In genomic region chr9:125466356-125466855, GRCh38 we compare ENCODE assay signal across 27 cellular contexts.
"Had no signal": no experiment of that assay in that cellular context is flagged by ENCODE, and none has a peak within 500 bp of the region (broad histone marks: within the 10 kb centered on the region; RNA-seq: fewer than 3 reads in every experiment).

No MANE protein-coding gene starts in this region.

- H3K27ac Mint-ChIP-seq: activated CD4-positive, alpha-beta memory T cell treated with anti-CD3 and anti-CD28 coated beads for 36 hours; activated naive CD4-positive, alpha-beta T cell treated with anti-CD3 and anti-CD28 coated beads, Interleukin-2, amount 50 U/mL, for 72 hours; activated T-helper 2 cell treated with anti-CD3 and anti-CD28 coated beads, Interferon-gamma antibody, Interleukin-2, Interleukin-4, amounts not matched to agents 10 μg/mL and 5 μg/mL and 100 μg/mL, durations not matched to agents 14 hours and 24 hours and 36 hours; natural killer cell; stimulated activated naive B cell treated with anti-CD40 and anti-IgM and Interleukin-4, amounts not matched to agents 10 μg/mL and 1 μg/mL and 100 μg/mL, for 72 hours had no signal

- H3K36me3 ChIP-seq: breast epithelium, WERI-Rb-1 had no signal

- H3K27me3 ChIP-seq: breast epithelium, gastroesophageal sphincter, tibial nerve had no signal

- H3K4me3 Mint-ChIP-seq: activated CD4-positive, alpha-beta memory T cell treated with anti-CD3 and anti-CD28 coated beads for 36 hours; activated T-cell treated with anti-CD3 and anti-CD28 coated beads, Interleukin-2, amount 50 U/mL, for 4 hours; central memory CD8-positive, alpha-beta T cell; natural killer cell; stimulated activated naive B cell treated with anti-CD40 and anti-IgM and Interleukin-4, amounts not matched to agents 10 μg/mL and 1 μg/mL and 100 μg/mL, for 72 hours had no signal

- DNase-seq: activated CD4-positive, alpha-beta memory T cell treated with anti-CD3 and anti-CD28 coated beads for 36 hours; activated CD4-positive, alpha-beta T cell treated with anti-CD3 and anti-CD28 coated beads for 48 hours; activated CD8-positive, alpha-beta memory T cell treated with anti-CD3 and anti-CD28 coated beads, Interleukin-2, amount 50 U/mL, for 48 hours; activated T-cell treated with anti-CD3 and anti-CD28 coated beads, Interleukin-2, amount 50 U/mL, for 4 hours; effector memory CD4-positive, alpha-beta T cell; erythroblast; head of caudate nucleus; hippocampal formation; left cardiac atrium; left ventricle myocardium superior; midbrain; natural killer cell; small intestine; stimulated activated CD4-positive, alpha-beta T cell treated with anti-CD3 and anti-CD28 coated beads, Interleukin-1b, Interleukin-23, amount 100 ng/mL, for 48 hours; stimulated activated CD4-positive, alpha-beta T cell treated with anti-CD3 and anti-CD28 coated beads, Interleukin-4, amount 100 ng/mL, for 4 hours; stimulated activated CD8-positive, alpha-beta memory T cell treated with anti-CD3 and anti-CD28 coated beads, Interleukin-4, amount 100 ng/mL, for 48 hours; stimulated activated naive B cell treated with anti-CD40 and anti-IgM and Interleukin-4, amounts not matched to agents 10 μg/mL and 1 μg/mL and 100 μg/mL, for 72 hours; T1000; WERI-Rb-1 had no signal

- H3K36me3 Mint-ChIP-seq: natural killer cell had no signal

- ATAC-seq: activated CD4-positive, CD25-positive, alpha-beta regulatory T cell treated with anti-CD3 and anti-CD28 coated beads, Interleukin-2, amount 50 U/mL, for 24 hours; activated naive CD4-positive, alpha-beta T cell treated with anti-CD3 and anti-CD28 coated beads, Interleukin-2, amount 50 U/mL, for 72 hours; activated T-cell treated with anti-CD3 and anti-CD28 coated beads, Interleukin-2, amount 50 U/mL, for 4 hours; gastroesophageal sphincter; left ventricle myocardium superior; natural killer cell; sciatic nerve; stimulated activated naive B cell treated with anti-CD40 and anti-IgM and Interleukin-4, amounts not matched to agents 10 μg/mL and 1 μg/mL and 100 μg/mL, for 72 hours had no signal

- H3K9me3 Mint-ChIP-seq: activated CD4-positive, alpha-beta memory T cell treated with anti-CD3 and anti-CD28 coated beads for 36 hours; activated naive CD4-positive, alpha-beta T cell treated with anti-CD3 and anti-CD28 coated beads, Interleukin-2, amount 50 U/mL, for 72 hours; activated T-cell treated with anti-CD3 and anti-CD28 coated beads, Interleukin-2, amount 50 U/mL, for 4 hours; activated T-helper 2 cell treated with anti-CD3 and anti-CD28 coated beads, Interferon-gamma antibody, Interleukin-2, Interleukin-4, amounts not matched to agents 10 μg/mL and 5 μg/mL and 100 μg/mL, durations not matched to agents 14 hours and 24 hours and 36 hours; central memory CD8-positive, alpha-beta T cell; natural killer cell; stimulated activated naive B cell treated with anti-CD40 and anti-IgM and Interleukin-4, amounts not matched to agents 10 μg/mL and 1 μg/mL and 100 μg/mL, for 72 hours had no signal

- H3K27ac ChIP-seq: breast epithelium, WERI-Rb-1 had no signal

- H3K4me1 ChIP-seq: breast epithelium had no signal

- H3K27me3 Mint-ChIP-seq: activated CD4-positive, alpha-beta memory T cell treated with anti-CD3 and anti-CD28 coated beads for 36 hours; central memory CD8-positive, alpha-beta T cell; stimulated activated naive B cell treated with anti-CD40 and anti-IgM and Interleukin-4, amounts not matched to agents 10 μg/mL and 1 μg/mL and 100 μg/mL, for 72 hours had no signal

- H3K9me3 ChIP-seq: breast epithelium, gastroesophageal sphincter, tibial nerve had no signal

- H3K4me3 ChIP-seq: breast epithelium, gastroesophageal sphincter, tibial nerve had no signal

- H3K4me1 Mint-ChIP-seq: central memory CD8-positive, alpha-beta T cell; stimulated activated naive B cell treated with anti-CD40 and anti-IgM and Interleukin-4, amounts not matched to agents 10 μg/mL and 1 μg/mL and 100 μg/mL, for 72 hours had no signal
